In genomic region chr9:129897263-129897662, GRCh38 we compare ENCODE assay signal across 17 cellular contexts.
DNase-seq lines count a peak whose midpoint lies in the region; ATAC-seq and TF ChIP-seq lines count a peak whose summit lies in the region.
"Had no signal": no experiment of that assay in that cellular context is flagged by ENCODE, and none has a peak within 500 bp of the region (broad histone marks: within the 10 kb centered on the region; RNA-seq: fewer than 3 reads in every experiment).

No MANE protein-coding gene starts in this region.

- no peaks in the 10 kb centered on the region for H4K20me1 ChIP-seq in GM23338 (replicated peaks; ENCODE audit: insufficient read depth)

- H3K9me3 Mint-ChIP-seq in activated CD4-positive, alpha-beta T cell treated with anti-CD3 and anti-CD28 coated beads, Interleukin-2, amount 10 ng/mL, durations not matched to agents 24 days and 14 days: no peaks in the 10 kb centered on the region
- H3K9me3 Mint-ChIP-seq in GM23338: no peaks in the 10 kb centered on the region
- H3K9me3 Mint-ChIP-seq in activated T-helper 2 cell treated with anti-CD3 and anti-CD28 coated beads, Interferon-gamma antibody, Interleukin-2, Interleukin-4, amounts not matched to agents 10 μg/mL and 5 μg/mL and 100 μg/mL, durations not matched to agents 14 hours and 24 hours and 36 hours: no peaks in the 10 kb centered on the region
- no peaks in the 10 kb centered on the region for H3K9me3 Mint-ChIP-seq in naive thymus-derived CD8-positive, alpha-beta T cell

- peak overlapping the region; percentile 87 for H3K27ac Mint-ChIP-seq in activated CD4-positive, alpha-beta T cell treated with anti-CD3 and anti-CD28 coated beads, Interleukin-2, amount 10 ng/mL, durations not matched to agents 24 days and 14 days
- H3K27ac Mint-ChIP-seq in GM23338: 0 out of 2 replicates have a peak overlapping the region, but pooled peaks have one; percentile 3
- H3K27ac Mint-ChIP-seq in activated T-helper 2 cell treated with anti-CD3 and anti-CD28 coated beads, Interferon-gamma antibody, Interleukin-2, Interleukin-4, amounts not matched to agents 10 μg/mL and 5 μg/mL and 100 μg/mL, durations not matched to agents 14 hours and 24 hours and 36 hours: peak overlapping the region; percentile 99
- peak overlapping the region; percentile 79 to 100 (median 95) for H3K27ac Mint-ChIP-seq in naive thymus-derived CD8-positive, alpha-beta T cell

- H3K4me1 Mint-ChIP-seq in activated CD4-positive, alpha-beta T cell treated with anti-CD3 and anti-CD28 coated beads, Interleukin-2, amount 10 ng/mL, durations not matched to agents 24 days and 14 days: peaks cover 61% of the 10 kb centered on the region
- peaks cover 2% of the 10 kb centered on the region; the same call in 2 of the 3 replicates for H3K4me1 Mint-ChIP-seq in GM23338
- peaks cover 61% of the 10 kb centered on the region for H3K4me1 Mint-ChIP-seq in activated T-helper 2 cell treated with anti-CD3 and anti-CD28 coated beads, Interferon-gamma antibody, Interleukin-2, Interleukin-4, amounts not matched to agents 10 μg/mL and 5 μg/mL and 100 μg/mL, durations not matched to agents 14 hours and 24 hours and 36 hours (ENCODE audit: low read depth)
- H3K4me1 Mint-ChIP-seq in naive thymus-derived CD8-positive, alpha-beta T cell: peaks cover 28 to 65% (median 60%) of the 10 kb centered on the region in 4 donors

- no peaks in the 10 kb centered on the region for H3K9me3 ChIP-seq in lower lobe of right lung
- H3K9me3 ChIP-seq: colonic mucosa, SJCRH30 had no signal

- no peaks in the 10 kb centered on the region for H3K27me3 Mint-ChIP-seq in activated CD4-positive, alpha-beta T cell treated with anti-CD3 and anti-CD28 coated beads, Interleukin-2, amount 10 ng/mL, durations not matched to agents 24 days and 14 days
- H3K27me3 Mint-ChIP-seq in GM23338 (ENCODE audit: insufficient read depth, low read depth, poor library complexity): peaks cover 11% of the 10 kb centered on the region
- H3K27me3 Mint-ChIP-seq in activated T-helper 2 cell treated with anti-CD3 and anti-CD28 coated beads, Interferon-gamma antibody, Interleukin-2, Interleukin-4, amounts not matched to agents 10 μg/mL and 5 μg/mL and 100 μg/mL, durations not matched to agents 14 hours and 24 hours and 36 hours (ENCODE audit: low read depth): no peaks in the 10 kb centered on the region
- H3K27me3 Mint-ChIP-seq in naive thymus-derived CD8-positive, alpha-beta T cell: peaks cover 0 to 1% (median 0%) of the 10 kb centered on the region in 5 donors

- no peaks in the 10 kb centered on the region for H3F3A ChIP-seq in GM23338 (replicated peaks; ENCODE audit: low read depth)

- ATAC-seq in GM23338 (no peak), lower lobe of right lung (no peak)
- ATAC-seq in naive thymus-derived CD8-positive, alpha-beta T cell: no peak
- ATAC-seq: Panc1 had no signal

- no peak overlapping the region for H3K4me2 ChIP-seq in GM23338

- no peak for DNase-seq in activated CD4-positive, alpha-beta T cell treated with anti-CD3 and anti-CD28 coated beads, Interleukin-2, amount 10 ng/mL, durations not matched to agents 24 days and 14 days
- no peak for DNase-seq in activated CD4-positive, alpha-beta T cell treated with anti-CD3 and anti-CD28 coated beads for 1 hour
- DNase-seq in GM23338 (ENCODE audit: low spot score): no peak
- no peak for DNase-seq in activated T-helper 2 cell treated with anti-CD3 and anti-CD28 coated beads, Interferon-gamma antibody, Interleukin-2, Interleukin-4, amounts not matched to agents 10 μg/mL and 5 μg/mL and 100 μg/mL, durations not matched to agents 14 hours and 24 hours and 36 hours (ENCODE audit: low spot score)
- no peak for DNase-seq in naive thymus-derived CD8-positive, alpha-beta T cell
- DNase-seq in lower lobe of right lung: no peak
- no peak for DNase-seq in retina
- DNase-seq in RPMI8226: no peak
- DNase-seq: activated CD8-positive, alpha-beta memory T cell treated with anti-CD3 and anti-CD28 coated beads, Interleukin-2, amount 50 U/mL, for 48 hours; brain microvascular endothelial cell; colonic mucosa; NCI-H1105; NCI-H510A; SJCRH30; stimulated activated CD4-positive, alpha-beta T cell treated with anti-CD3 and anti-CD28 coated beads, Interleukin-4, amount 100 ng/mL, for 4 hours; substantia nigra had no signal

- peaks cover 87% of the 10 kb centered on the region for H3K36me3 Mint-ChIP-seq in activated CD4-positive, alpha-beta T cell treated with anti-CD3 and anti-CD28 coated beads, Interleukin-2, amount 10 ng/mL, durations not matched to agents 24 days and 14 days (ENCODE audit: low read depth)
- H3K36me3 Mint-ChIP-seq in GM23338 (ENCODE audit: low read depth): peaks cover 46% of the 10 kb centered on the region
- peaks cover 98% of the 10 kb centered on the region for H3K36me3 Mint-ChIP-seq in activated T-helper 2 cell treated with anti-CD3 and anti-CD28 coated beads, Interferon-gamma antibody, Interleukin-2, Interleukin-4, amounts not matched to agents 10 μg/mL and 5 μg/mL and 100 μg/mL, durations not matched to agents 14 hours and 24 hours and 36 hours (ENCODE audit: low read depth)
- peaks cover 11 to 88% (median 31%) of the 10 kb centered on the region in 3 donors for H3K36me3 Mint-ChIP-seq in naive thymus-derived CD8-positive, alpha-beta T cell

- H3K36me3 ChIP-seq in GM23338 (ENCODE audit: insufficient read depth): peaks cover 4% of the 10 kb centered on the region
- H3K36me3 ChIP-seq in lower lobe of right lung: peaks cover 69% of the 10 kb centered on the region
- H3K36me3 ChIP-seq: colonic mucosa had no signal

- POLR2A ChIA-PET in naive thymus-derived CD8-positive, alpha-beta T cell (lab: Charles Lee): interaction anchor here (1.2 to 1.8 kb wide), 5 partner anchors 8 to 48 kb away, joined by 4 to 6 read pairs (median 5); no protein-coding TSS in a partner anchor

- H3K27me3 ChIP-seq in GM23338 (ENCODE audit: insufficient read depth): no peaks in the 10 kb centered on the region
- H3K27me3 ChIP-seq in lower lobe of right lung (ENCODE audit: low read depth): no peaks in the 10 kb centered on the region
- H3K27me3 ChIP-seq: brain microvascular endothelial cell, colonic mucosa, SJCRH30 had no signal

- intact Hi-C loops in activated CD4-positive, alpha-beta T cell treated with anti-CD3 and anti-CD28 coated beads, Interleukin-2, amount 10 ng/mL, durations not matched to agents 24 days and 14 days (cut with micrococcal nuclease): no loop called here
- intact Hi-C loops in activated T-helper 2 cell treated with anti-CD3 and anti-CD28 coated beads, Interferon-gamma antibody, Interleukin-2, Interleukin-4, amounts not matched to agents 10 μg/mL and 5 μg/mL and 100 μg/mL, durations not matched to agents 14 hours and 24 hours and 36 hours (cut with micrococcal nuclease): no loop called here
- intact Hi-C loops in lower lobe of right lung (cut with DNase I): no loop called here

- H3K4me1 ChIP-seq in GM23338 (ENCODE audit: insufficient read depth) (no peaks in the 10 kb centered on the region), lower lobe of right lung (peaks cover 12% of the 10 kb centered on the region)

- H3K4me3 ChIP-seq in GM23338: no peak overlapping the region
- no peak overlapping the region for H3K4me3 ChIP-seq in lower lobe of right lung
- H3K4me3 ChIP-seq: colonic mucosa, SJCRH30 had no signal

- no peaks in the 10 kb centered on the region for H3K9me2 ChIP-seq in GM23338 (ENCODE audit: insufficient read depth)

- TF ChIP-seq CTCF in GM23338 (conservative IDR thresholded peaks at IDR 0.05; ENCODE audit: low read depth in 2 of 2) (no peak), lower lobe of right lung (IDR thresholded peaks at IDR 0.05) (no peak)

- H3K27ac ChIP-seq in GM23338 (ENCODE audit: low read depth): no peak overlapping the region
- no peak overlapping the region for H3K27ac ChIP-seq in lower lobe of right lung
- H3K27ac ChIP-seq: brain microvascular endothelial cell, colonic mucosa, SJCRH30 had no signal

- no peak overlapping the region for H2AFZ ChIP-seq in GM23338

- peak overlapping the region; percentile 7 for H3K4me3 Mint-ChIP-seq in activated CD4-positive, alpha-beta T cell treated with anti-CD3 and anti-CD28 coated beads, Interleukin-2, amount 10 ng/mL, durations not matched to agents 24 days and 14 days
- no peak overlapping the region for H3K4me3 Mint-ChIP-seq in GM23338
- peak overlapping the region; percentile 42 for H3K4me3 Mint-ChIP-seq in activated T-helper 2 cell treated with anti-CD3 and anti-CD28 coated beads, Interferon-gamma antibody, Interleukin-2, Interleukin-4, amounts not matched to agents 10 μg/mL and 5 μg/mL and 100 μg/mL, durations not matched to agents 14 hours and 24 hours and 36 hours (ENCODE audit: low read depth)
- H3K4me3 Mint-ChIP-seq in naive thymus-derived CD8-positive, alpha-beta T cell: peak overlapping the region in 2 of 10 donors; percentile 26 to 33

- H3K79me2 ChIP-seq in GM23338 (replicated peaks; ENCODE audit: insufficient read depth): no peaks in the 10 kb centered on the region

TF ChIP-seq in GM23338, 12 proteins besides CTCF, POLR2A, EP300 and RAD21 (continues in another document):
- TF ChIP-seq STAT1 (IDR thresholded peaks at IDR 0.05; ENCODE audit: unreplicated experiment) (no peak), EZH2phosphoT487 (IDR thresholded peaks at IDR 0.05; ENCODE audit: unreplicated experiment) (no peak), JUNB (IDR thresholded peaks at IDR 0.05; ENCODE audit: unreplicated experiment) (no peak), REST (IDR thresholded peaks at IDR 0.05; ENCODE audit: unreplicated experiment) (no peak), ZNF114 (CRISPR knock-in tag; IDR thresholded peaks at IDR 0.05) (no peak)

Comparison
In these comparisons a context has a peak if more than half of its experiments do, and no peak if none do; other contexts are left out.
1. H3K27ac Mint-ChIP-seq: peak in every context shown above with its lines; median percentile 99 in activated T-helper 2 cell treated with anti-CD3 and anti-CD28 coated beads, Interferon-gamma antibody, Interleukin-2, Interleukin-4, amounts not matched to agents 10 μg/mL and 5 μg/mL and 100 μg/mL, durations not matched to agents 14 hours and 24 hours and 36 hours; 95 in naive thymus-derived CD8-positive, alpha-beta T cell; 87 in activated CD4-positive, alpha-beta T cell treated with anti-CD3 and anti-CD28 coated beads, Interleukin-2, amount 10 ng/mL, durations not matched to agents 24 days and 14 days; 3 in GM23338.